ENCODE assay signal across 9 cellular contexts in genomic region chr18:79515944-79516351, GRCh38.
DNase-seq lines count a peak whose midpoint lies in the region; ATAC-seq and TF ChIP-seq lines count a peak whose summit lies in the region.
"Had no signal": no experiment of that assay in that cellular context is flagged by ENCODE, and none has a peak within 500 bp of the region (broad histone marks: within the 10 kb centered on the region; RNA-seq: fewer than 3 reads in every experiment).

No MANE protein-coding gene starts in this region.

- peaks cover 2% of the 10 kb centered on the region for H3K27me3 Mint-ChIP-seq in activated T-helper 1 cell treated with anti-CD3 and anti-CD28 coated beads, Interleukin-12 subunit alpha, Interleukin-12 subunit beta, Interleukin-2, Interleukin-4 antibody, amounts not matched to agents 30 ng/mL and 10 ng/mL and 1 ng/mL, durations not matched to agents 14 hours and 24 hours and 36 hours (ENCODE audit: insufficient read depth)

- peaks cover 44% of the 10 kb centered on the region for H3K4me1 Mint-ChIP-seq in activated T-helper 1 cell treated with anti-CD3 and anti-CD28 coated beads, Interleukin-12 subunit alpha, Interleukin-12 subunit beta, Interleukin-2, Interleukin-4 antibody, amounts not matched to agents 30 ng/mL and 10 ng/mL and 1 ng/mL, durations not matched to agents 14 hours and 24 hours and 36 hours (ENCODE audit: low read depth)

- peak overlapping the region; percentile 89 for H3K27ac Mint-ChIP-seq in activated T-helper 1 cell treated with anti-CD3 and anti-CD28 coated beads, Interleukin-12 subunit alpha, Interleukin-12 subunit beta, Interleukin-2, Interleukin-4 antibody, amounts not matched to agents 30 ng/mL and 10 ng/mL and 1 ng/mL, durations not matched to agents 14 hours and 24 hours and 36 hours

- DNase-seq in right atrium auricular region (ENCODE audit: low spot score) (peak; percentile 36), left cardiac atrium (no peak), mucosa of gallbladder (ENCODE audit: low spot score) (peak; percentile 6), WERI-Rb-1 (no peak)
- no peak for DNase-seq in activated T-helper 1 cell treated with anti-CD3 and anti-CD28 coated beads, Interleukin-12 subunit alpha, Interleukin-12 subunit beta, Interleukin-2, Interleukin-4 antibody, amounts not matched to agents 30 ng/mL and 10 ng/mL and 1 ng/mL, durations not matched to agents 14 hours and 24 hours and 36 hours (ENCODE audit: low spot score)
- DNase-seq: hypothalamus had no signal

- peak overlapping the region; percentile 70 for H3K4me3 Mint-ChIP-seq in activated T-helper 1 cell treated with anti-CD3 and anti-CD28 coated beads, Interleukin-12 subunit alpha, Interleukin-12 subunit beta, Interleukin-2, Interleukin-4 antibody, amounts not matched to agents 30 ng/mL and 10 ng/mL and 1 ng/mL, durations not matched to agents 14 hours and 24 hours and 36 hours

- no peaks in the 10 kb centered on the region for H3K9me3 Mint-ChIP-seq in activated T-helper 1 cell treated with anti-CD3 and anti-CD28 coated beads, Interleukin-12 subunit alpha, Interleukin-12 subunit beta, Interleukin-2, Interleukin-4 antibody, amounts not matched to agents 30 ng/mL and 10 ng/mL and 1 ng/mL, durations not matched to agents 14 hours and 24 hours and 36 hours

- H3K27ac ChIP-seq in right atrium auricular region (no peak overlapping the region), WERI-Rb-1 (no peak overlapping the region)

- intact Hi-C loops in left cardiac atrium (cut with DNase I): no loop called here
- intact Hi-C loops in activated T-helper 1 cell treated with anti-CD3 and anti-CD28 coated beads, Interleukin-12 subunit alpha, Interleukin-12 subunit beta, Interleukin-2, Interleukin-4 antibody, amounts not matched to agents 30 ng/mL and 10 ng/mL and 1 ng/mL, durations not matched to agents 14 hours and 24 hours and 36 hours (cut with micrococcal nuclease): loop anchor here (1.0 to 2.0 kb wide), 2 partner anchors 8 to 13 kb away; no protein-coding TSS in a partner anchor

- no peaks in the 10 kb centered on the region for H3K27me3 ChIP-seq in right atrium auricular region
- H3K27me3 ChIP-seq in WERI-Rb-1 (ENCODE audit: insufficient read depth, low read depth, severe bottlenecking): no peaks in the 10 kb centered on the region

- H3K36me3 ChIP-seq in right atrium auricular region: no peaks in the 10 kb centered on the region
- peaks cover 21% of the 10 kb centered on the region for H3K36me3 ChIP-seq in WERI-Rb-1

- H3K4me3 ChIP-seq in right atrium auricular region (no peak overlapping the region), WERI-Rb-1 (ENCODE audit: low read depth, low read length) (no peak overlapping the region)

- H3K4me1 ChIP-seq in right atrium auricular region: peaks cover 0 to 10% of the 10 kb centered on the region in 2 donors

- no peak for TF ChIP-seq CTCF in right atrium auricular region (IDR thresholded peaks at IDR 0.05)
- TF ChIP-seq CTCF in WERI-Rb-1 (IDR thresholded peaks at IDR 0.05; ENCODE audit: low read depth, low read length): no peak

- peaks cover 18% of the 10 kb centered on the region for H3K36me3 Mint-ChIP-seq in activated T-helper 1 cell treated with anti-CD3 and anti-CD28 coated beads, Interleukin-12 subunit alpha, Interleukin-12 subunit beta, Interleukin-2, Interleukin-4 antibody, amounts not matched to agents 30 ng/mL and 10 ng/mL and 1 ng/mL, durations not matched to agents 14 hours and 24 hours and 36 hours (ENCODE audit: low read depth)

- H3K9me3 ChIP-seq in right atrium auricular region (no peaks in the 10 kb centered on the region), WERI-Rb-1 (ENCODE audit: severe bottlenecking) (no peaks in the 10 kb centered on the region)

- ATAC-seq in left cardiac atrium (no peak), HG03378 (IDR thresholded peaks at IDR 0.05; ENCODE audit: unreplicated experiment) (no peak), GM18861 (IDR thresholded peaks at IDR 0.05; ENCODE audit: unreplicated experiment) (no peak), HG03469 (IDR thresholded peaks at IDR 0.05; ENCODE audit: unreplicated experiment) (no peak)

Comparison
In these comparisons a context has a peak if more than half of its experiments do, and no peak if none do; other contexts are left out.
1. DNase-seq: peak in right atrium auricular region (single experiment) and mucosa of gallbladder (single experiment); none in left cardiac atrium (single experiment), activated T-helper 1 cell treated with anti-CD3 and anti-CD28 coated beads, Interleukin-12 subunit alpha, Interleukin-12 subunit beta, Interleukin-2, Interleukin-4 antibody, amounts not matched to agents 30 ng/mL and 10 ng/mL and 1 ng/mL, durations not matched to agents 14 hours and 24 hours and 36 hours (single experiment) and WERI-Rb-1 (single experiment).